Comparison of ENCODE assay signal across 21 cellular contexts in genomic region chr7:90690159-90690858, GRCh38.
DNase-seq lines count a peak whose midpoint lies in the region; ATAC-seq lines count a peak whose summit lies in the region.
"Had no signal": no experiment of that assay in that cellular context is flagged by ENCODE, and none has a peak within 500 bp of the region (broad histone marks: within the 10 kb centered on the region; RNA-seq: fewer than 3 reads in every experiment).

No MANE protein-coding gene starts in this region.

- peaks cover 26 to 40% (median 39%) of the 10 kb centered on the region in 3 donors for H3K4me1 Mint-ChIP-seq in naive B cell
- H3K4me1 Mint-ChIP-seq: activated CD4-positive, alpha-beta T cell treated with anti-CD3 and anti-CD28 coated beads, Interleukin-2, amount 10 ng/mL, durations not matched to agents 24 days and 14 days; immature natural killer cell had no signal

- H3K9me3 Mint-ChIP-seq in naive B cell, result no peaks in the 10 kb centered on the region
- H3K9me3 Mint-ChIP-seq: activated CD4-positive, alpha-beta T cell treated with anti-CD3 and anti-CD28 coated beads, Interleukin-2, amount 10 ng/mL, durations not matched to agents 24 days and 14 days; neural crest cell had no signal

- H3K36me3 Mint-ChIP-seq in naive B cell, result peaks cover 0 to 6% of the 10 kb centered on the region in 2 donors
- H3K36me3 Mint-ChIP-seq: activated naive CD8-positive, alpha-beta T cell; immature natural killer cell had no signal

- ATAC-seq in GM18511 (IDR thresholded peaks at IDR 0.05; ENCODE audit: unreplicated experiment) (peak; percentile 76), GM21529 (IDR thresholded peaks at IDR 0.05; ENCODE audit: unreplicated experiment) (peak; percentile 72), HG03469 (IDR thresholded peaks at IDR 0.05; ENCODE audit: unreplicated experiment) (peak; percentile 71), naive B cell (ENCODE audit: low read depth in 2 of 2) (peak; percentile 71 to 84), GM19395 (IDR thresholded peaks at IDR 0.05; ENCODE audit: unreplicated experiment) (no peak)

- H3K27ac Mint-ChIP-seq in naive B cell, result peak overlapping the region in 1 of 6 donors; percentile 22
- H3K27ac Mint-ChIP-seq: activated CD4-positive, alpha-beta T cell treated with anti-CD3 and anti-CD28 coated beads, Interleukin-2, amount 10 ng/mL, durations not matched to agents 24 days and 14 days; activated naive CD8-positive, alpha-beta T cell; immature natural killer cell had no signal

- no peak overlapping the region for H3K4me3 Mint-ChIP-seq in naive B cell
- H3K4me3 Mint-ChIP-seq: activated CD4-positive, alpha-beta T cell treated with anti-CD3 and anti-CD28 coated beads, Interleukin-2, amount 10 ng/mL, durations not matched to agents 24 days and 14 days; activated naive CD8-positive, alpha-beta T cell; immature natural killer cell; neural crest cell had no signal

- no peaks in the 10 kb centered on the region for H3K27me3 Mint-ChIP-seq in naive B cell
- H3K27me3 Mint-ChIP-seq: activated CD4-positive, alpha-beta T cell treated with anti-CD3 and anti-CD28 coated beads, Interleukin-2, amount 10 ng/mL, durations not matched to agents 24 days and 14 days had no signal

- DNase-seq in naive B cell, result no peak
- DNase-seq in GM19238 (ENCODE audit: insufficient read length, low spot score), result no peak
- DNase-seq in RKO (ENCODE audit: low spot score), result no peak
- DNase-seq: activated CD4-positive, alpha-beta T cell treated with anti-CD3 and anti-CD28 coated beads, Interleukin-2, amount 10 ng/mL, durations not matched to agents 24 days and 14 days; activated T-cell treated with anti-CD3 and anti-CD28 coated beads, Interleukin-2, amount 50 U/mL, for 1 hour; brain microvascular endothelial cell; DMS153; dorsolateral prefrontal cortex; glutamatergic neuron; immature natural killer cell; mesenchymal stem cell; NCI-H1092 treated with DMSO at 0.1 percent for 48 hours; NCI-H2171; Right ventricle myocardium superior; stimulated activated CD4-positive, alpha-beta T cell treated with anti-CD3 and anti-CD28 coated beads, Interleukin-1b, Interleukin-23, amount 100 ng/mL, for 48 hours had no signal
